25 cellular contexts compared by ENCODE assay signal in genomic region chr3:13362551-13362950, GRCh38. TPM values are rescaled to one million over a fixed set of nuclear protein-coding genes. Genes with fewer than 3 reads are reported as not detected.
DNase-seq lines count a peak whose midpoint lies in the region; ATAC-seq and TF ChIP-seq lines count a peak whose summit lies in the region.
"Had no signal": no experiment of that assay in that cellular context is flagged by ENCODE, and none has a peak within 500 bp of the region (broad histone marks: within the 10 kb centered on the region; RNA-seq: fewer than 3 reads in every experiment).

No MANE protein-coding gene starts in this region.

- peaks cover 2% of the 10 kb centered on the region for H3K36me3 Mint-ChIP-seq in activated naive CD8-positive, alpha-beta T cell
- peaks cover 28% of the 10 kb centered on the region for H3K36me3 Mint-ChIP-seq in activated naive CD8-positive, alpha-beta T cell treated with anti-CD3 and anti-CD28 coated beads for 36 hours
- H3K36me3 Mint-ChIP-seq in activated T-helper 2 cell treated with anti-CD3 and anti-CD28 coated beads, Interferon-gamma antibody, Interleukin-2, Interleukin-4, amounts not matched to agents 10 μg/mL and 5 μg/mL and 100 μg/mL, durations not matched to agents 14 hours and 24 hours and 36 hours (ENCODE audit: low read depth), result peaks cover 62% of the 10 kb centered on the region
- H3K36me3 Mint-ChIP-seq in stimulated activated naive B cell treated with anti-CD40 and anti-IgM and Interleukin-4, amounts not matched to agents 10 μg/mL and 1 μg/mL and 100 μg/mL, for 72 hours, result peaks cover 55 to 76% of the 10 kb centered on the region in 2 donors

- H3K79me2 ChIP-seq in DND-41 (ENCODE audit: insufficient read depth, low read length), result no peaks in the 10 kb centered on the region

- H3K27ac ChIP-seq in DND-41 (ENCODE audit: low read length), result peak overlapping the region; percentile 41
- H3K27ac ChIP-seq: body of pancreas, GM23248, neural progenitor cell, PC-9, sigmoid colon, tibial nerve had no signal

- peaks cover 7% of the 10 kb centered on the region; the same call in 1 of the 2 replicates for H4K20me1 ChIP-seq in DND-41 (ENCODE audit: insufficient read depth, low read length)

- H3K36me3 ChIP-seq in DND-41 (ENCODE audit: insufficient read depth, low read length), result peaks cover 90% of the 10 kb centered on the region
- H3K36me3 ChIP-seq: neural progenitor cell had no signal

- no peaks in the 10 kb centered on the region for H3K27me3 Mint-ChIP-seq in activated naive CD8-positive, alpha-beta T cell
- no peaks in the 10 kb centered on the region for H3K27me3 Mint-ChIP-seq in activated naive CD8-positive, alpha-beta T cell treated with anti-CD3 and anti-CD28 coated beads for 36 hours
- no peaks in the 10 kb centered on the region for H3K27me3 Mint-ChIP-seq in activated T-helper 2 cell treated with anti-CD3 and anti-CD28 coated beads, Interferon-gamma antibody, Interleukin-2, Interleukin-4, amounts not matched to agents 10 μg/mL and 5 μg/mL and 100 μg/mL, durations not matched to agents 14 hours and 24 hours and 36 hours (ENCODE audit: low read depth)
- no peaks in the 10 kb centered on the region for H3K27me3 Mint-ChIP-seq in stimulated activated naive B cell treated with anti-CD40 and anti-IgM and Interleukin-4, amounts not matched to agents 10 μg/mL and 1 μg/mL and 100 μg/mL, for 72 hours
- H3K27me3 Mint-ChIP-seq: central memory CD8-positive, alpha-beta T cell; dendritic cell treated with granulocyte-macrophage colony-stimulating factor and Interleukin-4, amounts not matched to agents 40 ng/mL and 50 ng/mL, for 4 days; progenitor cell of endocrine pancreas had no signal

- peaks cover 11% of the 10 kb centered on the region for H3K4me1 Mint-ChIP-seq in activated naive CD8-positive, alpha-beta T cell (ENCODE audit: low read depth)
- peaks cover 2% of the 10 kb centered on the region for H3K4me1 Mint-ChIP-seq in activated naive CD8-positive, alpha-beta T cell treated with anti-CD3 and anti-CD28 coated beads for 36 hours
- no peaks in the 10 kb centered on the region for H3K4me1 Mint-ChIP-seq in activated T-helper 2 cell treated with anti-CD3 and anti-CD28 coated beads, Interferon-gamma antibody, Interleukin-2, Interleukin-4, amounts not matched to agents 10 μg/mL and 5 μg/mL and 100 μg/mL, durations not matched to agents 14 hours and 24 hours and 36 hours (ENCODE audit: low read depth)
- H3K4me1 Mint-ChIP-seq in stimulated activated naive B cell treated with anti-CD40 and anti-IgM and Interleukin-4, amounts not matched to agents 10 μg/mL and 1 μg/mL and 100 μg/mL, for 72 hours, result no peaks in the 10 kb centered on the region

- H2AFZ ChIP-seq in DND-41 (ENCODE audit: low read depth, low read length), result no peak overlapping the region
- H2AFZ ChIP-seq: GM23248, neural progenitor cell, PC-9 had no signal

- no peaks in the 10 kb centered on the region for H3K9me3 ChIP-seq in DND-41 (ENCODE audit: insufficient read depth, low read length, severe bottlenecking)
- H3K9me3 ChIP-seq: body of pancreas, sigmoid colon, tibial nerve had no signal

- ATAC-seq in DND-41 (ENCODE audit: insufficient read depth, low read depth), result no peak
- ATAC-seq in stimulated activated naive B cell treated with anti-CD40 and anti-IgM and Interleukin-4, amounts not matched to agents 10 μg/mL and 1 μg/mL and 100 μg/mL, for 72 hours (replicated peaks), result no peak
- ATAC-seq: body of pancreas had no signal

- H3K9me3 Mint-ChIP-seq in activated naive CD8-positive, alpha-beta T cell (ENCODE audit: low read depth), result no peaks in the 10 kb centered on the region
- H3K9me3 Mint-ChIP-seq in activated naive CD8-positive, alpha-beta T cell treated with anti-CD3 and anti-CD28 coated beads for 36 hours, result no peaks in the 10 kb centered on the region
- no peaks in the 10 kb centered on the region for H3K9me3 Mint-ChIP-seq in activated T-helper 2 cell treated with anti-CD3 and anti-CD28 coated beads, Interferon-gamma antibody, Interleukin-2, Interleukin-4, amounts not matched to agents 10 μg/mL and 5 μg/mL and 100 μg/mL, durations not matched to agents 14 hours and 24 hours and 36 hours
- H3K9me3 Mint-ChIP-seq in stimulated activated naive B cell treated with anti-CD40 and anti-IgM and Interleukin-4, amounts not matched to agents 10 μg/mL and 1 μg/mL and 100 μg/mL, for 72 hours, result no peaks in the 10 kb centered on the region
- H3K9me3 Mint-ChIP-seq: central memory CD8-positive, alpha-beta T cell; dendritic cell treated with granulocyte-macrophage colony-stimulating factor and Interleukin-4, amounts not matched to agents 40 ng/mL and 50 ng/mL, for 4 days; endodermal cell; HFFc6; neural progenitor cell had no signal

- no peak overlapping the region for H3K4me3 Mint-ChIP-seq in activated naive CD8-positive, alpha-beta T cell
- no peak overlapping the region for H3K4me3 Mint-ChIP-seq in activated naive CD8-positive, alpha-beta T cell treated with anti-CD3 and anti-CD28 coated beads for 36 hours
- H3K4me3 Mint-ChIP-seq in activated T-helper 2 cell treated with anti-CD3 and anti-CD28 coated beads, Interferon-gamma antibody, Interleukin-2, Interleukin-4, amounts not matched to agents 10 μg/mL and 5 μg/mL and 100 μg/mL, durations not matched to agents 14 hours and 24 hours and 36 hours (ENCODE audit: low read depth), result no peak overlapping the region
- H3K4me3 Mint-ChIP-seq in stimulated activated naive B cell treated with anti-CD40 and anti-IgM and Interleukin-4, amounts not matched to agents 10 μg/mL and 1 μg/mL and 100 μg/mL, for 72 hours, result no peak overlapping the region
- H3K4me3 Mint-ChIP-seq: central memory CD8-positive, alpha-beta T cell; dendritic cell treated with granulocyte-macrophage colony-stimulating factor and Interleukin-4, amounts not matched to agents 40 ng/mL and 50 ng/mL, for 4 days; endodermal cell; HFFc6; neural progenitor cell had no signal

- no peak overlapping the region for H3K4me2 ChIP-seq in DND-41 (ENCODE audit: insufficient read depth, low read length)
- H3K4me2 ChIP-seq: neural progenitor cell, PC-9 had no signal

- peak overlapping the region; percentile 67 for H3K27ac Mint-ChIP-seq in activated naive CD8-positive, alpha-beta T cell
- H3K27ac Mint-ChIP-seq in activated naive CD8-positive, alpha-beta T cell treated with anti-CD3 and anti-CD28 coated beads for 36 hours, result no peak overlapping the region
- H3K27ac Mint-ChIP-seq in activated T-helper 2 cell treated with anti-CD3 and anti-CD28 coated beads, Interferon-gamma antibody, Interleukin-2, Interleukin-4, amounts not matched to agents 10 μg/mL and 5 μg/mL and 100 μg/mL, durations not matched to agents 14 hours and 24 hours and 36 hours, result peak overlapping the region; percentile 2
- H3K27ac Mint-ChIP-seq in stimulated activated naive B cell treated with anti-CD40 and anti-IgM and Interleukin-4, amounts not matched to agents 10 μg/mL and 1 μg/mL and 100 μg/mL, for 72 hours, result peak overlapping the region; percentile 60
- H3K27ac Mint-ChIP-seq: dendritic cell treated with granulocyte-macrophage colony-stimulating factor and Interleukin-4, amounts not matched to agents 40 ng/mL and 50 ng/mL, for 4 days; endodermal cell; HFFc6; progenitor cell of endocrine pancreas had no signal

- no peaks in the 10 kb centered on the region for H3K4me1 ChIP-seq in DND-41 (ENCODE audit: insufficient read depth, low read length)
- H3K4me1 ChIP-seq: body of pancreas, neural progenitor cell, sigmoid colon, tibial nerve had no signal

- intact Hi-C loops in activated T-helper 2 cell treated with anti-CD3 and anti-CD28 coated beads, Interferon-gamma antibody, Interleukin-2, Interleukin-4, amounts not matched to agents 10 μg/mL and 5 μg/mL and 100 μg/mL, durations not matched to agents 14 hours and 24 hours and 36 hours (cut with micrococcal nuclease), result no loop called here
- intact Hi-C loops in posterior vena cava (cut with DNase I), result no loop called here

- no peak overlapping the region for H3K4me3 ChIP-seq in DND-41 (ENCODE audit: low read depth in 1 of 2, low read length in 2 of 2)
- H3K4me3 ChIP-seq: body of pancreas, GM23248, neural progenitor cell, PC-9, sigmoid colon, tibial nerve had no signal

- no peak for TF ChIP-seq CTCF in DND-41 (IDR thresholded peaks at IDR 0.05; ENCODE audit: borderline replicate concordance, extremely low read depth, low read length, poor library complexity, severe bottlenecking)

- H3K9ac ChIP-seq in DND-41 (ENCODE audit: low read depth, low read length), result no peak overlapping the region
- H3K9ac ChIP-seq: GM23248, neural progenitor cell had no signal

- DNase-seq in activated naive CD8-positive, alpha-beta T cell treated with anti-CD3 and anti-CD28 coated beads for 36 hours, result no peak
- DNase-seq in DND-41 (no peak), posterior vena cava (ENCODE audit: low spot score) (no peak)
- DNase-seq in activated T-helper 2 cell treated with anti-CD3 and anti-CD28 coated beads, Interferon-gamma antibody, Interleukin-2, Interleukin-4, amounts not matched to agents 10 μg/mL and 5 μg/mL and 100 μg/mL, durations not matched to agents 14 hours and 24 hours and 36 hours (ENCODE audit: low spot score), result no peak
- no peak for DNase-seq in stimulated activated naive B cell treated with anti-CD40 and anti-IgM and Interleukin-4, amounts not matched to agents 10 μg/mL and 1 μg/mL and 100 μg/mL, for 72 hours
- DNase-seq in stimulated activated CD4-positive, alpha-beta T cell treated with anti-CD3 and anti-CD28 coated beads, Interleukin-4, amount 100 ng/mL, for 1 hour, result no peak
- DNase-seq: activated CD4-positive, alpha-beta T cell treated with anti-CD3 and anti-CD28 coated beads, Interleukin-2, amount 50 U/mL, for 1 hour; body of pancreas; endodermal cell; GM23248; HFFc6; NCI-H146; NCI-H2107; NCI-H345; NCI-H69; PC-9; sigmoid colon; stimulated activated CD4-positive, alpha-beta T cell treated with anti-CD3 and anti-CD28 coated beads, Interleukin-12 subunit alpha, Interleukin-12 subunit beta, amount 100 ng/mL, for 4 hours; stimulated activated CD4-positive, alpha-beta T cell treated with anti-CD3 and anti-CD28 coated beads, Interleukin-2, amount 100 ng/mL, for 48 hours had no signal

- no peaks in the 10 kb centered on the region for H3K27me3 ChIP-seq in DND-41 (ENCODE audit: insufficient read depth, low read length, poor library complexity)
- H3K27me3 ChIP-seq: body of pancreas, neural progenitor cell, sigmoid colon, tibial nerve had no signal

RNA-seq across cellular contexts. Expression of gene NUP210, which starts 57.6 kb away (rescaled TPM):
- 100 to 1,000 TPM; 127 to 131 TPM for total RNA-seq in activated naive CD8-positive, alpha-beta T cell treated with anti-CD3 and anti-CD28 coated beads for 36 hours
- 143 and 148 TPM in 2 replicates for total RNA-seq in activated T-helper 2 cell treated with anti-CD3 and anti-CD28 coated beads, Interferon-gamma antibody, Interleukin-2, Interleukin-4, amounts not matched to agents 10 μg/mL and 5 μg/mL and 100 μg/mL, durations not matched to agents 14 hours and 24 hours and 36 hours
- 1 to 10 TPM; 2.2 to 2.5 TPM for total RNA-seq in posterior vena cava
- total RNA-seq: GM23248 had no signal

Comparison
In these comparisons a context has a peak if more than half of its experiments do, and no peak if none do; other contexts are left out.
1. RNA of gene NUP210, which starts 57.6 kb away (total RNA-seq): 143 to 148 TPM in activated T-helper 2 cell treated with anti-CD3 and anti-CD28 coated beads, Interferon-gamma antibody, Interleukin-2, Interleukin-4, amounts not matched to agents 10 μg/mL and 5 μg/mL and 100 μg/mL, durations not matched to agents 14 hours and 24 hours and 36 hours and 127 to 131 TPM in activated naive CD8-positive, alpha-beta T cell treated with anti-CD3 and anti-CD28 coated beads for 36 hours; 2.2 to 2.5 TPM in posterior vena cava; every median in the first group is over 10 times any median in the second.